In the genomic region with DNA sequence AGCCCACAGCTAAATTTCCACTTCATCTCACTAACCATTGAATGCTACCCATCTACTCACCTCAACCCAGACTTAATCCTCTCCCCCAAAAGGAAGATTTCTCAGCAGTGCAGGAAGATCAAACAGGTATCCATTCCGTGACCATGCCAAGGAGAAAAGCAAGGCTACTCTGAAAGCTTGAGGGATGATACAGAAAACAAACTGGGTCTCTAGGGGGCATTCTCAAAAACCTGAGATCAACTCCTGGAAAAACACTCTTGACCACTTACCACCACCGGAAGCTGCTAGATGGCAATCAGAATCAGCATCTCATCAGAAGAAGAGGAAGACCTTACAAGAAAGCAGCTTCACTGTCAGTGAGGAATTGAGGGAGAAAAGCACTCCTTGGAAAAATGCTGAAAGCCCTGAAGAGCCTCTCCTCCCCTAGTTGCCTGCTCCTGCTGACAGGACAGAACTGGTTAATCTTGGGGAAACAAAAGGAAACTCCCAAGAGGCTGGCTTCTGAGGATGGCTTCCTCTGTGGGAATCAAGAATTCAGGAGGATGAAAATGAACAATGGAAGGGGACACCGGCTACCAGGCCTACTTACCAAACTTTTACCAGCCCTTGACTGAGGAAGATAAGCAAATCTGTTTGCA, we compare ENCODE assay signal across 1 cellular context.
TF ChIP-seq lines count a peak whose summit lies in the region.

A gene with protein sequence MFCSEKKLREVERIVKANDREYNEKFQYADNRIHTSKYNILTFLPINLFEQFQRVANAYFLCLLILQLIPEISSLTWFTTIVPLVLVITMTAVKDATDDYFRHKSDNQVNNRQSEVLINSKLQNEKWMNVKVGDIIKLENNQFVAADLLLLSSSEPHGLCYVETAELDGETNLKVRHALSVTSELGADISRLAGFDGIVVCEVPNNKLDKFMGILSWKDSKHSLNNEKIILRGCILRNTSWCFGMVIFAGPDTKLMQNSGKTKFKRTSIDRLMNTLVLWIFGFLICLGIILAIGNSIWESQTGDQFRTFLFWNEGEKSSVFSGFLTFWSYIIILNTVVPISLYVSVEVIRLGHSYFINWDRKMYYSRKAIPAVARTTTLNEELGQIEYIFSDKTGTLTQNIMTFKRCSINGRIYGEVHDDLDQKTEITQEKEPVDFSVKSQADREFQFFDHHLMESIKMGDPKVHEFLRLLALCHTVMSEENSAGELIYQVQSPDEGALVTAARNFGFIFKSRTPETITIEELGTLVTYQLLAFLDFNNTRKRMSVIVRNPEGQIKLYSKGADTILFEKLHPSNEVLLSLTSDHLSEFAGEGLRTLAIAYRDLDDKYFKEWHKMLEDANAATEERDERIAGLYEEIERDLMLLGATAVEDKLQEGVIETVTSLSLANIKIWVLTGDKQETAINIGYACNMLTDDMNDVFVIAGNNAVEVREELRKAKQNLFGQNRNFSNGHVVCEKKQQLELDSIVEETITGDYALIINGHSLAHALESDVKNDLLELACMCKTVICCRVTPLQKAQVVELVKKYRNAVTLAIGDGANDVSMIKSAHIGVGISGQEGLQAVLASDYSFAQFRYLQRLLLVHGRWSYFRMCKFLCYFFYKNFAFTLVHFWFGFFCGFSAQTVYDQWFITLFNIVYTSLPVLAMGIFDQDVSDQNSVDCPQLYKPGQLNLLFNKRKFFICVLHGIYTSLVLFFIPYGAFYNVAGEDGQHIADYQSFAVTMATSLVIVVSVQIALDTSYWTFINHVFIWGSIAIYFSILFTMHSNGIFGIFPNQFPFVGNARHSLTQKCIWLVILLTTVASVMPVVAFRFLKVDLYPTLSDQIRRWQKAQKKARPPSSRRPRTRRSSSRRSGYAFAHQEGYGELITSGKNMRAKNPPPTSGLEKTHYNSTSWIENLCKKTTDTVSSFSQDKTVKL (minus strand): TSS at position 171 of the 638 bp plus-strand sequence. CDS start 12,267 bp downstream, outside the sequence.

TF ChIP-seq in SK-N-SH, 30 proteins besides CTCF, POLR2A, EP300 and RAD21 (continued from another document):
- TF ChIP-seq, protein P1, sequence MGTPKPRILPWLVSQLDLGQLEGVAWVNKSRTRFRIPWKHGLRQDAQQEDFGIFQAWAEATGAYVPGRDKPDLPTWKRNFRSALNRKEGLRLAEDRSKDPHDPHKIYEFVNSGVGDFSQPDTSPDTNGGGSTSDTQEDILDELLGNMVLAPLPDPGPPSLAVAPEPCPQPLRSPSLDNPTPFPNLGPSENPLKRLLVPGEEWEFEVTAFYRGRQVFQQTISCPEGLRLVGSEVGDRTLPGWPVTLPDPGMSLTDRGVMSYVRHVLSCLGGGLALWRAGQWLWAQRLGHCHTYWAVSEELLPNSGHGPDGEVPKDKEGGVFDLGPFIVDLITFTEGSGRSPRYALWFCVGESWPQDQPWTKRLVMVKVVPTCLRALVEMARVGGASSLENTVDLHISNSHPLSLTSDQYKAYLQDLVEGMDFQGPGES (IDR thresholded peaks at IDR 0.05; ENCODE audit: low read depth, low read length) = no peak
- TF ChIP-seq, protein P2, sequence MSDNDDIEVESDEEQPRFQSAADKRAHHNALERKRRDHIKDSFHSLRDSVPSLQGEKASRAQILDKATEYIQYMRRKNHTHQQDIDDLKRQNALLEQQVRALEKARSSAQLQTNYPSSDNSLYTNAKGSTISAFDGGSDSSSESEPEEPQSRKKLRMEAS (IDR thresholded peaks at IDR 0.05; ENCODE audit: low read depth) = no peak
- TF ChIP-seq, protein P3, sequence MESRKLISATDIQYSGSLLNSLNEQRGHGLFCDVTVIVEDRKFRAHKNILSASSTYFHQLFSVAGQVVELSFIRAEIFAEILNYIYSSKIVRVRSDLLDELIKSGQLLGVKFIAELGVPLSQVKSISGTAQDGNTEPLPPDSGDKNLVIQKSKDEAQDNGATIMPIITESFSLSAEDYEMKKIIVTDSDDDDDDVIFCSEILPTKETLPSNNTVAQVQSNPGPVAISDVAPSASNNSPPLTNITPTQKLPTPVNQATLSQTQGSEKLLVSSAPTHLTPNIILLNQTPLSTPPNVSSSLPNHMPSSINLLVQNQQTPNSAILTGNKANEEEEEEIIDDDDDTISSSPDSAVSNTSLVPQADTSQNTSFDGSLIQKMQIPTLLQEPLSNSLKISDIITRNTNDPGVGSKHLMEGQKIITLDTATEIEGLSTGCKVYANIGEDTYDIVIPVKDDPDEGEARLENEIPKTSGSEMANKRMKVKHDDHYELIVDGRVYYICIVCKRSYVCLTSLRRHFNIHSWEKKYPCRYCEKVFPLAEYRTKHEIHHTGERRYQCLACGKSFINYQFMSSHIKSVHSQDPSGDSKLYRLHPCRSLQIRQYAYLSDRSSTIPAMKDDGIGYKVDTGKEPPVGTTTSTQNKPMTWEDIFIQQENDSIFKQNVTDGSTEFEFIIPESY (IDR thresholded peaks at IDR 0.05; ENCODE audit: borderline replicate concordance, low read depth) = no peak
- no peak for TF ChIP-seq RCOR1 (IDR thresholded peaks at IDR 0.05; ENCODE audit: low read length)
- TF ChIP-seq, protein P4, sequence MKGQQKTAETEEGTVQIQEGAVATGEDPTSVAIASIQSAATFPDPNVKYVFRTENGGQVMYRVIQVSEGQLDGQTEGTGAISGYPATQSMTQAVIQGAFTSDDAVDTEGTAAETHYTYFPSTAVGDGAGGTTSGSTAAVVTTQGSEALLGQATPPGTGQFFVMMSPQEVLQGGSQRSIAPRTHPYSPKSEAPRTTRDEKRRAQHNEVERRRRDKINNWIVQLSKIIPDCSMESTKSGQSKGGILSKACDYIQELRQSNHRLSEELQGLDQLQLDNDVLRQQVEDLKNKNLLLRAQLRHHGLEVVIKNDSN (IDR thresholded peaks at IDR 0.05; ENCODE audit: borderline replicate concordance, low read depth) = no peak
TF ChIP-seq in SK-N-SH: peak in this region for 0.
